ENCODE assay signal across 8 cellular contexts in genomic region chr9:116332090-116332489, GRCh38.
"Had no signal": no experiment of that assay in that cellular context is flagged by ENCODE, and none has a peak within 500 bp of the region (broad histone marks: within the 10 kb centered on the region; RNA-seq: fewer than 3 reads in every experiment).

No MANE protein-coding gene starts in this region.

- H3K4me3 Mint-ChIP-seq: GM23338, HFFc6, IgD-negative memory B cell had no signal

- H3K27ac Mint-ChIP-seq: GM23338, HFFc6, IgD-negative memory B cell had no signal

- H3K36me3 ChIP-seq: HAP-1 had no signal

- H3K4me1 ChIP-seq: HAP-1 had no signal

- ATAC-seq: HCT116 had no signal

- H3K36me3 Mint-ChIP-seq: IgD-negative memory B cell had no signal

- FAIRE-seq: HTR-8/SVneo had no signal

- H3K4me3 ChIP-seq: GM23338, HAP-1 had no signal

- H3K9me3 ChIP-seq: HAP-1 had no signal

- H2AFZ ChIP-seq: GM23338 had no signal

- H3K9me3 Mint-ChIP-seq: GM23338, HFFc6 had no signal

- DNase-seq: H7, HFFc6, KG1 had no signal

- H3K4me1 Mint-ChIP-seq: IgD-negative memory B cell had no signal

- H3K4me2 ChIP-seq: GM23338 had no signal
